In the genomic region with DNA sequence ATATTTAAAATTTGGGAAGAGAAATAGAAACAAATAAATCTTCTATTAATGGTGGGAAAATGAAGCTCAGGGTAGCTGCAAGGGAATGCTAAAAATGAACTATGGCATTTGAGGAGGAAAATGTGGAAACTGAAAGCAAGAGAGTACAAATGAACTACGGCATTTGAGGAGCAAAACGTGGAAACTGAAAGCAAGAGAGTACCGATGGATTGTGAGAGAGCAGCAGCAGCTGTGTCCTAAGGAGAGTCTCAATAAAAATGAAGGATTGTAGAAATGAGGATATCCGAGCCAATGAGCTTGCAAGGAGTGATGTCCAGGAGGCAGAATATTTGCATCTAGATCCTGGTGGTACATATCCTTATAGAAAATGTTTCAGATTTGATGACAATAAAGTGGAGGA, we compare ENCODE assay signal across 1 cellular context.
TF ChIP-seq lines count a peak whose summit lies in the region.

No MANE protein-coding gene starts in this region.

TF ChIP-seq in SK-N-SH treated with all-trans-retinoic acid at 6 μM for 48 hours, 23 proteins besides CTCF, POLR2A, EP300 and RAD21 (continued from another document):
- TF ChIP-seq, protein P1, sequence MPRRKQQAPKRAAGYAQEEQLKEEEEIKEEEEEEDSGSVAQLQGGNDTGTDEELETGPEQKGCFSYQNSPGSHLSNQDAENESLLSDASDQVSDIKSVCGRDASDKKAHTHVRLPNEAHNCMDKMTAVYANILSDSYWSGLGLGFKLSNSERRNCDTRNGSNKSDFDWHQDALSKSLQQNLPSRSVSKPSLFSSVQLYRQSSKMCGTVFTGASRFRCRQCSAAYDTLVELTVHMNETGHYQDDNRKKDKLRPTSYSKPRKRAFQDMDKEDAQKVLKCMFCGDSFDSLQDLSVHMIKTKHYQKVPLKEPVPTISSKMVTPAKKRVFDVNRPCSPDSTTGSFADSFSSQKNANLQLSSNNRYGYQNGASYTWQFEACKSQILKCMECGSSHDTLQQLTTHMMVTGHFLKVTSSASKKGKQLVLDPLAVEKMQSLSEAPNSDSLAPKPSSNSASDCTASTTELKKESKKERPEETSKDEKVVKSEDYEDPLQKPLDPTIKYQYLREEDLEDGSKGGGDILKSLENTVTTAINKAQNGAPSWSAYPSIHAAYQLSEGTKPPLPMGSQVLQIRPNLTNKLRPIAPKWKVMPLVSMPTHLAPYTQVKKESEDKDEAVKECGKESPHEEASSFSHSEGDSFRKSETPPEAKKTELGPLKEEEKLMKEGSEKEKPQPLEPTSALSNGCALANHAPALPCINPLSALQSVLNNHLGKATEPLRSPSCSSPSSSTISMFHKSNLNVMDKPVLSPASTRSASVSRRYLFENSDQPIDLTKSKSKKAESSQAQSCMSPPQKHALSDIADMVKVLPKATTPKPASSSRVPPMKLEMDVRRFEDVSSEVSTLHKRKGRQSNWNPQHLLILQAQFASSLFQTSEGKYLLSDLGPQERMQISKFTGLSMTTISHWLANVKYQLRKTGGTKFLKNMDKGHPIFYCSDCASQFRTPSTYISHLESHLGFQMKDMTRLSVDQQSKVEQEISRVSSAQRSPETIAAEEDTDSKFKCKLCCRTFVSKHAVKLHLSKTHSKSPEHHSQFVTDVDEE (CRISPR knock-in tag; IDR thresholded peaks at IDR 0.05), result no peak
- TF ChIP-seq ZC3H10 (CRISPR knock-in tag; IDR thresholded peaks at IDR 0.05) (no peak), TCF4 (CRISPR knock-in tag; IDR thresholded peaks at IDR 0.05; ENCODE audit: borderline replicate concordance) (no peak), ZNF70 (CRISPR knock-in tag; IDR thresholded peaks at IDR 0.05) (no peak), TOX (CRISPR knock-in tag; IDR thresholded peaks at IDR 0.05; ENCODE audit: borderline replicate concordance) (no peak), OSR1 (CRISPR knock-in tag; IDR thresholded peaks at IDR 0.05) (no peak), ZFP3 (CRISPR knock-in tag; IDR thresholded peaks at IDR 0.05) (no peak), ZNF565 (CRISPR knock-in tag; conservative IDR thresholded peaks at IDR 0.05; ENCODE audit: low read depth) (no peak), SNAI2 (CRISPR knock-in tag; IDR thresholded peaks at IDR 0.05) (no peak), ESRRG (CRISPR knock-in tag; IDR thresholded peaks at IDR 0.05) (no peak), GLIS3 (CRISPR knock-in tag; IDR thresholded peaks at IDR 0.05) (no peak)
- TF ChIP-seq, protein P2, sequence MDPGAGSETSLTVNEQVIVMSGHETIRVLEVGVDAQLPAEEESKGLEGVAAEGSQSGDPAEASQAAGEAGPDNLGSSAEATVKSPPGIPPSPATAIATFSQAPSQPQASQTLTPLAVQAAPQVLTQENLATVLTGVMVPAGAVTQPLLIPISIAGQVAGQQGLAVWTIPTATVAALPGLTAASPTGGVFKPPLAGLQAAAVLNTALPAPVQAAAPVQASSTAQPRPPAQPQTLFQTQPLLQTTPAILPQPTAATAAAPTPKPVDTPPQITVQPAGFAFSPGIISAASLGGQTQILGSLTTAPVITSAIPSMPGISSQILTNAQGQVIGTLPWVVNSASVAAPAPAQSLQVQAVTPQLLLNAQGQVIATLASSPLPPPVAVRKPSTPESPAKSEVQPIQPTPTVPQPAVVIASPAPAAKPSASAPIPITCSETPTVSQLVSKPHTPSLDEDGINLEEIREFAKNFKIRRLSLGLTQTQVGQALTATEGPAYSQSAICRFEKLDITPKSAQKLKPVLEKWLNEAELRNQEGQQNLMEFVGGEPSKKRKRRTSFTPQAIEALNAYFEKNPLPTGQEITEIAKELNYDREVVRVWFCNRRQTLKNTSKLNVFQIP (CRISPR knock-in tag; IDR thresholded peaks at IDR 0.05; ENCODE audit: borderline replicate concordance, low read depth), result no peak
TF ChIP-seq in SK-N-SH treated with all-trans-retinoic acid at 6 μM for 48 hours: peak in this region for 0.
